ENCODE assay signal across 1 cellular context in the genomic region with DNA sequence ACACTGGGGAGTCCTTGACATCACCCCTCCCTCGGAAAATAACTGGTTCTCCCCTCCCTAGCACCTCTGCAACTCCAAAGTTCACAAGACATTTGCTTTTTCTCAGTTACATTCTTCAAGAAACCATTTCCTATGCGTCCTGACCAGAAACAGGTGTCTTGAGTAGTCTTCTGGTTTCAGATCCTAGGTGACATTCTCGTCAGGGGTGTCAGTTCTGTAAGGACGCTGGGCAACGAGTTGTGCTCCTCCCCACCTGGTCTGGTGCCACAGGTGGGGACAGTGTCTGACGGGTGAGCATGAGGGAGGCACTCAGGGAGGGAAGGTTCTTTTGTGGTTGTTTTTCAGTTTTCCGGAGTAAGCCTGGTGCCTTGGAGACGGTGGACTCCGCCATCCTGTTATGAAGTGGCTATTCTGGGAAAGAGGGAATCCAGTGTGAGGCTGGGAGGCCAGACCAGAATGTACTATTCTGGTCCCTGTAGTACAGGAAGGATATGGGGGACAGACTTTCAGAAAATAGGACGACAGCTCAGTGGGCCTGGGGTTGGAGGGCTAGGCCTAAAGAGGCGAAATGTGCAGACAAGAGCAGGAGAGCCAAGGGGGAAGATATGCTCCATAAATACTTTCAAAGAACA.
TF ChIP-seq lines count a peak whose summit lies in the region.

No MANE protein-coding gene starts in this region.

TF ChIP-seq in IMR-90, 13 proteins besides CTCF, POLR2A, EP300 and RAD21 (continued from another document):
- no peak for TF ChIP-seq SMC3 (IDR thresholded peaks at IDR 0.05; ENCODE audit: low read depth, low read length)
- TF ChIP-seq BHLHE40 (IDR thresholded peaks at IDR 0.05; ENCODE audit: low read depth, low read length): no peak
- no peak for TF ChIP-seq MAFK (IDR thresholded peaks at IDR 0.05; ENCODE audit: low read depth, low read length)
